In the genomic region with DNA sequence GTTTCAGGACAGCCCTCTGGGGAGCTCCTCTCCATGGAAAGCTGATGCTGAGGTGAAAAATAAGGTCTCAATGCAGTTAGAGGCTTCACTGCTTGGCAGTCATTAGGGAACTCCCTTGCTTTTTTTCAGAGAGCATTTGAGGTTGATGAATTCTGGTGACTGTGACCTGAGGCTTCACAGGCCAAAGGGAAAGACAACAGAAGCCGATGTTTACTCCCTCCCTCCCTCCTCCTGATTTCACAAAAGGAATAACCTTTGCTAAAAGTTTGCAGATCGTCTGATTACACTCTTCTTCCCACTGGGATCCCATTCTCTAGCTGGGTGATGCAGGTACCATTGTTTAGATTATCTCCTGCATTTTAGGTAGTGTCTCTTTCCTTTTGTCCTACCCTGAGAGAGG, we compare ENCODE assay signal across 21 cellular contexts.
"Had no signal": no experiment of that assay in that cellular context is flagged by ENCODE, and none has a peak within 500 bp of the region (broad histone marks: within the 10 kb centered on the region; RNA-seq: fewer than 3 reads in every experiment).

No MANE protein-coding gene starts in this region.

- H3K9me3 ChIP-seq: lower lobe of right lung, ovary, right atrium auricular region had no signal

- H3K4me3 Mint-ChIP-seq: memory B cell; naive thymus-derived CD4-positive, alpha-beta T cell; neural crest cell had no signal

- DNase-seq: cortex of kidney; dorsolateral prefrontal cortex; effector CD8-positive, alpha-beta T cell; heart left ventricle; hippocampal formation; kidney glomerular epithelial cell; left lung; lower lobe of right lung; naive thymus-derived CD4-positive, alpha-beta T cell; nucleus accumbens; ovary; small intestine; stimulated activated CD4-positive, alpha-beta T cell treated with anti-CD3 and anti-CD28 coated beads, Interleukin-12 subunit alpha, Interleukin-12 subunit beta, amount 100 ng/mL, for 4 hours; stimulated activated naive CD4-positive, alpha-beta T cell treated with Interleukin-2 at 50 U/mL for 16 hours; trophoblast cell had no signal

- H3K27me3 ChIP-seq: dorsolateral prefrontal cortex, heart left ventricle, left lung, ovary, right atrium auricular region had no signal

- H3K36me3 Mint-ChIP-seq: memory B cell; naive thymus-derived CD4-positive, alpha-beta T cell had no signal

- ATAC-seq: heart left ventricle; left lung; lower lobe of right lung; naive thymus-derived CD4-positive, alpha-beta T cell had no signal

- H3K36me3 ChIP-seq: heart left ventricle, left lung, lower lobe of right lung, ovary, right atrium auricular region had no signal

- H3K4me1 ChIP-seq: heart left ventricle, left lung, lower lobe of right lung, right atrium auricular region had no signal

- H3K27ac Mint-ChIP-seq: memory B cell; naive thymus-derived CD4-positive, alpha-beta T cell had no signal

- H3K4me3 ChIP-seq: dorsolateral prefrontal cortex, heart left ventricle, left lung, lower lobe of right lung, ovary, right atrium auricular region had no signal

- H3K4me1 Mint-ChIP-seq: naive thymus-derived CD4-positive, alpha-beta T cell; neural crest cell had no signal

- H3K27ac ChIP-seq: dorsolateral prefrontal cortex, heart left ventricle, left lung, lower lobe of right lung, ovary, right atrium auricular region had no signal

- FAIRE-seq: endometrium, frontal cortex, islet of Langerhans, small intestine had no signal
